Comparison of ENCODE assay signal across 22 cellular contexts in genomic region chr14:94298130-94298529, GRCh38. TPM values are rescaled to one million over a fixed set of nuclear protein-coding genes. Genes with fewer than 3 reads are reported as not detected.
DNase-seq lines count a peak whose midpoint lies in the region; ATAC-seq, FAIRE-seq and TF ChIP-seq lines count a peak whose summit lies in the region.
"Had no signal": no experiment of that assay in that cellular context is flagged by ENCODE, and none has a peak within 500 bp of the region (broad histone marks: within the 10 kb centered on the region; RNA-seq: fewer than 3 reads in every experiment).

No MANE protein-coding gene starts in this region.

- no peak overlapping the region for H3K4me3 Mint-ChIP-seq in activated naive CD4-positive, alpha-beta T cell treated with anti-CD3 and anti-CD28 coated beads, Interleukin-2, amount 10 ng/mL, durations not matched to agents 7 days and 5 days
- H3K4me3 Mint-ChIP-seq: CD4-positive, alpha-beta memory T cell; GM23338; H9 had no signal

- H3K4me3 ChIP-seq in hepatocyte (no peak overlapping the region), HepG2 (replicated peaks in 1 of 3; ENCODE audit: insufficient read depth in 1 of 3, low read depth in 2 of 3, low read length in 3 of 3) (no peak overlapping the region), neuronal stem cell (ENCODE audit: low read length in 2 of 2) (no peak overlapping the region)
- H3K4me3 ChIP-seq: GM23338 had no signal

- no peaks in the 10 kb centered on the region for H3K27me3 ChIP-seq in hepatocyte
- no peaks in the 10 kb centered on the region for H3K27me3 ChIP-seq in HepG2 (ENCODE audit: control insufficient read depth in 1 of 2, insufficient read depth in 2 of 2, low read length in 2 of 2)
- no peaks in the 10 kb centered on the region for H3K27me3 ChIP-seq in neuronal stem cell (ENCODE audit: control insufficient read depth in 3 of 3, insufficient read depth in 3 of 3, low read depth in 1 of 3, low read length in 3 of 3)

- H2AFZ ChIP-seq in hepatocyte, result no peak overlapping the region
- H2AFZ ChIP-seq in HepG2 (ENCODE audit: low read length), result no peak overlapping the region
- no peak overlapping the region for H2AFZ ChIP-seq in neuronal stem cell (ENCODE audit: low read length)
- H2AFZ ChIP-seq: GM23338 had no signal

- H3K4me1 ChIP-seq in hepatocyte (ENCODE audit: insufficient read depth) (peaks cover 27% of the 10 kb centered on the region), HepG2 (ENCODE audit: insufficient read depth, low read length) (peaks cover 55% of the 10 kb centered on the region), neuronal stem cell (ENCODE audit: control insufficient read depth in 2 of 2, insufficient read depth in 1 of 2, low read depth in 1 of 2, low read length in 2 of 2) (no peaks in the 10 kb centered on the region)

- H3K4ac ChIP-seq in neuronal stem cell (ENCODE audit: low read length), result no peak overlapping the region

- 94% methylated on average over 15 of the region's 15 CpGs for WGBS in hepatocyte (ENCODE audit: low lambda C conversion rate, missing lambda C conversion rate)
- 96% methylated on average over 11 of the region's 15 CpGs for WGBS in HepG2 (ENCODE audit: low lambda C conversion rate)
- no CpG with 5 or more reads among the region's 15 CpGs for WGBS in neuronal stem cell (ENCODE audit: extremely low coverage in 2 of 2, insufficient read length in 2 of 2, insufficient replicate concordance in 1 of 2), 2 donors

- no peak overlapping the region for H3K27ac Mint-ChIP-seq in activated naive CD4-positive, alpha-beta T cell treated with anti-CD3 and anti-CD28 coated beads, Interleukin-2, amount 10 ng/mL, durations not matched to agents 7 days and 5 days
- H3K27ac Mint-ChIP-seq: CD4-positive, alpha-beta memory T cell; GM23338; H9 had no signal

- H3K36me3 Mint-ChIP-seq in activated naive CD4-positive, alpha-beta T cell treated with anti-CD3 and anti-CD28 coated beads, Interleukin-2, amount 10 ng/mL, durations not matched to agents 7 days and 5 days, result no peaks in the 10 kb centered on the region

- H3K27ac ChIP-seq in hepatocyte, result peak overlapping the region; percentile 34
- H3K27ac ChIP-seq in HepG2 (ENCODE audit: extremely low read length, insufficient read depth, low read length), result no peak overlapping the region
- H3K27ac ChIP-seq in neuronal stem cell (replicated peaks; ENCODE audit: low read length), result no peak overlapping the region

- H3K9ac ChIP-seq in HepG2 (ENCODE audit: insufficient read depth, low read depth, low read length) (no peak overlapping the region), neuronal stem cell (ENCODE audit: low read depth, low read length, poor library complexity) (no peak overlapping the region)

- H3K79me1 ChIP-seq in neuronal stem cell (ENCODE audit: low read depth, low read length), result no peaks in the 10 kb centered on the region

- in situ Hi-C loops in HepG2 (cut with HindIII; ENCODE audit: extremely low pct_ligation_motif_present, low pct_unique_long_range_greater_than_20kb), result no loop called here

- no peak overlapping the region for H3K23ac ChIP-seq in neuronal stem cell (ENCODE audit: low read depth, low read length, poor library complexity)

- H4K8ac ChIP-seq in neuronal stem cell (ENCODE audit: low read depth, low read length), result no peak overlapping the region

- no peaks in the 10 kb centered on the region for H3K27me3 Mint-ChIP-seq in activated naive CD4-positive, alpha-beta T cell treated with anti-CD3 and anti-CD28 coated beads, Interleukin-2, amount 10 ng/mL, durations not matched to agents 7 days and 5 days

- H3K9me2 ChIP-seq in hepatocyte (replicated peaks; ENCODE audit: insufficient read depth), result no peaks in the 10 kb centered on the region

- H4K20me1 ChIP-seq in hepatocyte (ENCODE audit: insufficient read depth, poor library complexity, severe bottlenecking) (no peaks in the 10 kb centered on the region), HepG2 (ENCODE audit: insufficient read depth, low read length) (no peaks in the 10 kb centered on the region)

- no peaks in the 10 kb centered on the region for H3K4me1 Mint-ChIP-seq in activated naive CD4-positive, alpha-beta T cell treated with anti-CD3 and anti-CD28 coated beads, Interleukin-2, amount 10 ng/mL, durations not matched to agents 7 days and 5 days
- H3K4me1 Mint-ChIP-seq: CD4-positive, alpha-beta memory T cell; GM23338 had no signal

- no peak for TF ChIP-seq POLR2A in HepG2 (IDR thresholded peaks at IDR 0.05; ENCODE audit: insufficient read depth in 1 of 2, low read depth in 2 of 2, low read length in 2 of 2)

- H3K9me3 Mint-ChIP-seq in activated naive CD4-positive, alpha-beta T cell treated with anti-CD3 and anti-CD28 coated beads, Interleukin-2, amount 10 ng/mL, durations not matched to agents 7 days and 5 days, result no peaks in the 10 kb centered on the region
- H3K9me3 Mint-ChIP-seq: GM23338 had no signal

- peak overlapping the region; percentile 82 for H3K18ac ChIP-seq in neuronal stem cell (ENCODE audit: low read length)

- no TSS peak for BruUV-seq in HepG2 (replicated peaks; lab: Mats Ljungman, UMichigan)

- POLR2A ChIA-PET in HepG2 (lab: Yijun Ruan, JAX), result no interaction called here

- TF ChIP-seq EP300 in HepG2 (IDR thresholded peaks at IDR 0.05; ENCODE audit: low read depth in 2 of 2, low read length in 2 of 2) (no peak), HepG2 (CRISPR knock-in tag; IDR thresholded peaks at IDR 0.05; ENCODE audit: borderline replicate concordance) (no peak)

- CTCF ChIA-PET in HepG2 (lab: Yijun Ruan, JAX; ENCODE audit: low intra/inter-chr PET ratio, low total read pairs), result no interaction called here
- CTCF ChIA-PET in activated naive CD4-positive, alpha-beta T cell treated with anti-CD3 and anti-CD28 coated beads, Interleukin-2, amount 10 ng/mL, durations not matched to agents 7 days and 5 days (lab: Charles Lee), result no interaction called here

- no peak overlapping the region for H2BK15ac ChIP-seq in neuronal stem cell (ENCODE audit: low read length)

- TF ChIP-seq RAD21 in HepG2 (CRISPR knock-in tag; IDR thresholded peaks at IDR 0.05), result no peak

- H2BK12ac ChIP-seq in neuronal stem cell (ENCODE audit: low read length), result no peak overlapping the region

- DNase-seq in hepatocyte (ENCODE audit: low spot score), result no peak
- DNase-seq in HepG2 (ENCODE audit: low spot score), result no peak
- DNase-seq in neuronal stem cell (ENCODE audit: low spot score), result no peak
- DNase-seq in OCI-M1 (lab: John Stamatoyannopoulos, UW), result no peak
- DNase-seq in activated naive CD4-positive, alpha-beta T cell treated with anti-CD3 and anti-CD28 coated beads, Interleukin-2, amount 10 ng/mL, durations not matched to agents 7 days and 5 days, result no peak
- DNase-seq: C1 segment of cervical spinal cord; Calu3; CD4-positive, alpha-beta memory T cell; COR-L47; DMS153; DND-41; H9 had no signal

- intact Hi-C loops in HepG2 (cut with micrococcal nuclease; ENCODE audit: unreplicated experiment), result no loop called here

- TF ChIP-seq CTCF in hepatocyte (IDR thresholded peaks at IDR 0.05; ENCODE audit: poor library complexity), result no peak
- no peak for TF ChIP-seq CTCF in HepG2 (CRISPR knock-in tag; IDR thresholded peaks at IDR 0.05)

- no peaks in the 10 kb centered on the region for H3K9me3 ChIP-seq in hepatocyte (ENCODE audit: low read depth)
- H3K9me3 ChIP-seq in HepG2 (ENCODE audit: low read length), result no peaks in the 10 kb centered on the region
- no peaks in the 10 kb centered on the region for H3K9me3 ChIP-seq in neuronal stem cell (replicated peaks in 1 of 2; ENCODE audit: control insufficient read depth in 2 of 2, insufficient read depth in 1 of 2, low read depth in 1 of 2, low read length in 2 of 2)

- H3K79me2 ChIP-seq in hepatocyte (no peaks in the 10 kb centered on the region), HepG2 (ENCODE audit: insufficient read depth, low read length) (no peaks in the 10 kb centered on the region)

- H4K91ac ChIP-seq in neuronal stem cell (ENCODE audit: low read depth, low read length, poor library complexity), result no peak overlapping the region

- H2BK5ac ChIP-seq in neuronal stem cell (ENCODE audit: low read length), result no peak overlapping the region

- H3K4me2 ChIP-seq in hepatocyte, result no peak overlapping the region
- no peak overlapping the region for H3K4me2 ChIP-seq in HepG2 (ENCODE audit: low read depth, low read length)
- H3K4me2 ChIP-seq in neuronal stem cell (ENCODE audit: insufficient read depth, low read length, poor library complexity, severe bottlenecking), result no peak overlapping the region
- H3K4me2 ChIP-seq: GM23338 had no signal

- FAIRE-seq in HepG2 (lab: Jason Lieb, UNC), result no peak
- FAIRE-seq: G401.6, GM12892, GM19239 had no signal

- H2BK120ac ChIP-seq in neuronal stem cell (ENCODE audit: low read depth, low read length), result no peak overlapping the region

- H3K14ac ChIP-seq in neuronal stem cell (ENCODE audit: low read length), result no peak overlapping the region

- no peak overlapping the region for H2AK5ac ChIP-seq in neuronal stem cell (ENCODE audit: low read depth, low read length)

- H3K36me3 ChIP-seq in hepatocyte (replicated peaks; ENCODE audit: insufficient read depth, low read depth), result no peaks in the 10 kb centered on the region
- no peaks in the 10 kb centered on the region; a peak in 2 of 5 replicates for H3K36me3 ChIP-seq in HepG2 (replicated peaks in 1 of 2; ENCODE audit: control insufficient read depth in 1 of 2, insufficient read depth in 2 of 2, low read length in 2 of 2)
- H3K36me3 ChIP-seq in neuronal stem cell (replicated peaks in 1 of 2; ENCODE audit: control insufficient read depth in 2 of 2, insufficient read depth in 2 of 2, low read length in 2 of 2), result no peaks in the 10 kb centered on the region

- ATAC-seq in HepG2, result 0 out of 3 replicates have a peak, but pooled peaks have one; percentile 8
- ATAC-seq in GM18498 (IDR thresholded peaks at IDR 0.05; ENCODE audit: unreplicated experiment), result no peak
- ATAC-seq: GM23338, HCT116 had no signal

RNA-seq across cellular contexts. Expression of gene SERPINA10, which starts 5.1 kb away (rescaled TPM):
- 19.1 and 23.0 TPM in 2 replicates for total RNA-seq in hepatocyte
- polyA plus RNA-seq in hepatocyte, result 4.5 and 10.5 TPM in 2 replicates
- total RNA-seq in HepG2 (2016; rRNA removed; fragmentation: Illumina TruSeq; extraction: Trizol), result 12.1 and 20.1 TPM in 2 replicates
- total RNA-seq in HepG2 (2016; cell fraction: cytosol; rRNA removed; fragmentation: Illumina TruSeq; extraction: Trizol; ENCODE audit: low read depth), result 2.9 and 3.2 TPM in 2 replicates
- 12.4 and 19.4 TPM in 2 replicates for total RNA-seq in HepG2 (2016; cell fraction: insoluble cytoplasmic fraction; rRNA removed; fragmentation: Illumina TruSeq; extraction: Trizol)
- 7.0 and 7.6 TPM in 2 replicates for total RNA-seq in HepG2 (2016; cell fraction: membrane; rRNA removed; fragmentation: Illumina TruSeq; extraction: Trizol)
- 15.9 and 21.0 TPM in 2 replicates for total RNA-seq in HepG2 (2016; cell fraction: nucleus; rRNA removed; fragmentation: Illumina TruSeq; extraction: Trizol)
- 17.3 and 20.2 TPM in 2 replicates for polyA plus RNA-seq in HepG2 (2011; rRNA removed)
- 11.5 and 15.3 TPM in 2 replicates for polyA plus RNA-seq in HepG2 (2011; cell fraction: cytosol; rRNA removed)
- polyA plus RNA-seq in HepG2 (2011; cell fraction: nucleus; rRNA removed), result 5.4 and 6.4 TPM in 2 replicates
- 14.6 and 20.7 TPM in 2 replicates for polyA plus RNA-seq in HepG2 (2012)
- polyA plus RNA-seq in HepG2 (2016; cell fraction: cytosol; fragmentation: Illumina TruSeq; extraction: Trizol; ENCODE audit: low read depth), result 1.4 and 1.5 TPM in 2 replicates
- polyA plus RNA-seq in HepG2 (2016; cell fraction: insoluble cytoplasmic fraction; fragmentation: Illumina TruSeq; extraction: Trizol; ENCODE audit: low read depth), result 9.7 and 11.2 TPM in 2 replicates
- polyA plus RNA-seq in HepG2 (2016; cell fraction: membrane; fragmentation: Illumina TruSeq; extraction: Trizol; ENCODE audit: low read depth), result 3.7 and 4.1 TPM in 2 replicates
- polyA plus RNA-seq in HepG2 (2016; cell fraction: nucleus; fragmentation: Illumina TruSeq; extraction: Trizol; ENCODE audit: insufficient read depth, low read depth), result 22.0 and 24.2 TPM in 2 replicates
- polyA minus RNA-seq in HepG2 (2011; rRNA and poly(A)+ RNA removed; ENCODE audit: low replicate concordance), result 26.7 TPM in 1 of 2 replicates, not detected in the other
- polyA minus RNA-seq in HepG2 (2011; cell fraction: cytosol; rRNA and poly(A)+ RNA removed), result 15.7 and 16.5 TPM in 2 replicates
- 13.5 and 16.3 TPM in 2 replicates for polyA minus RNA-seq in HepG2 (2011; cell fraction: nucleus; rRNA and poly(A)+ RNA removed)
- not detected for polyA plus RNA-seq in neuronal stem cell (2013, experiment 1 of 2)
- not detected for polyA plus RNA-seq in neuronal stem cell (2013, experiment 2 of 2)
- total RNA-seq: A172; A673; Calu3; CD4-positive, alpha-beta memory T cell; GM23338; H4; H9 had no signal
- polyA plus RNA-seq: BJ; CD4-positive, alpha-beta memory T cell had no signal

RNA-seq across cellular contexts. Expression of gene SERPINA6, which starts 25.0 kb away (rescaled TPM):
- total RNA-seq in hepatocyte (132 TPM in 2 replicates), HepG2 (2016; rRNA removed; fragmentation: Illumina TruSeq; extraction: Trizol) (144 and 260 TPM in 2 replicates)
- polyA plus RNA-seq in hepatocyte (86.8 and 135 TPM in 2 replicates), HepG2 (2011; rRNA removed) (333 and 391 TPM in 2 replicates)
- 46.5 and 59.8 TPM in 2 replicates for total RNA-seq in HepG2 (2016; cell fraction: cytosol; rRNA removed; fragmentation: Illumina TruSeq; extraction: Trizol; ENCODE audit: low read depth)
- total RNA-seq in HepG2 (2016; cell fraction: insoluble cytoplasmic fraction; rRNA removed; fragmentation: Illumina TruSeq; extraction: Trizol), result 147 and 255 TPM in 2 replicates
- 72.4 and 91.0 TPM in 2 replicates for total RNA-seq in HepG2 (2016; cell fraction: membrane; rRNA removed; fragmentation: Illumina TruSeq; extraction: Trizol)
- 209 and 232 TPM in 2 replicates for total RNA-seq in HepG2 (2016; cell fraction: nucleus; rRNA removed; fragmentation: Illumina TruSeq; extraction: Trizol)
- 334 and 367 TPM in 2 replicates for polyA plus RNA-seq in HepG2 (2011; cell fraction: cytosol; rRNA removed)
- 148 and 149 TPM in 2 replicates for polyA plus RNA-seq in HepG2 (2011; cell fraction: nucleus; rRNA removed)
- polyA plus RNA-seq in HepG2 (2012), result 165 and 183 TPM in 2 replicates
- polyA plus RNA-seq in HepG2 (2016; cell fraction: cytosol; fragmentation: Illumina TruSeq; extraction: Trizol; ENCODE audit: low read depth), result 50.8 and 68.1 TPM in 2 replicates
- polyA plus RNA-seq in HepG2 (2016; cell fraction: insoluble cytoplasmic fraction; fragmentation: Illumina TruSeq; extraction: Trizol; ENCODE audit: low read depth), result 148 and 161 TPM in 2 replicates
- polyA plus RNA-seq in HepG2 (2016; cell fraction: membrane; fragmentation: Illumina TruSeq; extraction: Trizol; ENCODE audit: low read depth), result 59.5 and 79.3 TPM in 2 replicates
- polyA plus RNA-seq in HepG2 (2016; cell fraction: nucleus; fragmentation: Illumina TruSeq; extraction: Trizol; ENCODE audit: insufficient read depth, low read depth), result 298 and 309 TPM in 2 replicates
- 295 TPM in 1 of 2 replicates, not detected in the other for polyA minus RNA-seq in HepG2 (2011; rRNA and poly(A)+ RNA removed; ENCODE audit: low replicate concordance)
- polyA minus RNA-seq in HepG2 (2011; cell fraction: cytosol; rRNA and poly(A)+ RNA removed), result 62.1 and 78.1 TPM in 2 replicates
- 54.3 and 66.5 TPM in 2 replicates for polyA minus RNA-seq in HepG2 (2011; cell fraction: nucleus; rRNA and poly(A)+ RNA removed)
- polyA plus RNA-seq in neuronal stem cell (2013, experiment 1 of 2), result not detected
- not detected for polyA plus RNA-seq in neuronal stem cell (2013, experiment 2 of 2)
- total RNA-seq: A172; A673; CD4-positive, alpha-beta memory T cell; GM23338; H9 had no signal
- polyA plus RNA-seq: BJ; CD4-positive, alpha-beta memory T cell; GM23338 had no signal
